In genomic region chr16:23642246-23642774, GRCh38 we compare ENCODE assay signal across 8 cellular contexts. TPM values are rescaled to one million over a fixed set of nuclear protein-coding genes. Genes with fewer than 3 reads are reported as not detected.
DNase-seq lines count a peak whose midpoint lies in the region; ATAC-seq and TF ChIP-seq lines count a peak whose summit lies in the region.

No MANE protein-coding gene starts in this region.

- intact Hi-C loops in sigmoid colon (cut with DNase I), result no loop called here

- no peak overlapping the region for H2AFZ ChIP-seq in SU-DHL-6 (ENCODE audit: low read depth, low read length, severe bottlenecking)

- H3K36me3 ChIP-seq in SU-DHL-6 (ENCODE audit: low read length), result peaks cover 11% of the 10 kb centered on the region; the same call in 1 of the 2 replicates
- H3K36me3 ChIP-seq in sigmoid colon, result peaks cover 0 to 56% (median 6%) of the 10 kb centered on the region in 4 donors

- DNase-seq in fibroblast of the aortic adventitia (ENCODE audit: low read depth), result peak; percentile 4
- no peak for DNase-seq in sigmoid colon
- DNase-seq in amygdala (lab: John Stamatoyannopoulos, UW), result no peak
- no peak for DNase-seq in HPDE6-E6E7 (ENCODE audit: extremely low spot score)

- no peaks in the 10 kb centered on the region for H3K27me3 ChIP-seq in SU-DHL-6 (ENCODE audit: low read length)
- H3K27me3 ChIP-seq in sigmoid colon, result no peaks in the 10 kb centered on the region

- no peak for TF ChIP-seq EP300 in sigmoid colon (IDR thresholded peaks at IDR 0.05)

- no peak for TF ChIP-seq POLR2A in sigmoid colon (IDR thresholded peaks at IDR 0.05)

- ATAC-seq in HG03175 (IDR thresholded peaks at IDR 0.05; ENCODE audit: unreplicated experiment) (no peak), GM18868 (IDR thresholded peaks at IDR 0.05; ENCODE audit: unreplicated experiment) (no peak)

- H3K9me2 ChIP-seq in SU-DHL-6 (replicated peaks; ENCODE audit: insufficient read depth, low read length), result no peaks in the 10 kb centered on the region

- H3K79me2 ChIP-seq in SU-DHL-6 (ENCODE audit: insufficient read depth, low read length), result peaks cover 77% of the 10 kb centered on the region

- H3K9me3 ChIP-seq in SU-DHL-6 (ENCODE audit: insufficient read depth, low read length), result no peaks in the 10 kb centered on the region
- no peaks in the 10 kb centered on the region for H3K9me3 ChIP-seq in sigmoid colon

- H3K4me3 ChIP-seq in GM12875 (ENCODE audit: low read depth, low read length) (peak overlapping the region; percentile 84), SU-DHL-6 (ENCODE audit: insufficient read depth, low read length, poor library complexity, severe bottlenecking) (peak overlapping the region; percentile 100), fibroblast of the aortic adventitia (ENCODE audit: low read depth, low read length) (peak overlapping the region; percentile 100), sigmoid colon (peak overlapping the region; percentile 70 to 87 (median 76))

- WGBS in sigmoid colon, 2 donors, result 70 to 78% methylated on average over 14 of the region's 14 CpGs

- H3F3A ChIP-seq in SU-DHL-6 (ENCODE audit: insufficient read depth), result peaks cover 9% of the 10 kb centered on the region; the same call in 1 of the 2 replicates

- TF ChIP-seq CTCF in GM12875 (IDR thresholded peaks at IDR 0.05; ENCODE audit: borderline replicate concordance, insufficient read depth, low read depth, low read length) (no peak), SU-DHL-6 (IDR thresholded peaks at IDR 0.05; ENCODE audit: insufficient read depth, low read length, poor library complexity, severe bottlenecking) (no peak), fibroblast of the aortic adventitia (IDR thresholded peaks at IDR 0.05; ENCODE audit: insufficient read depth, low read length) (no peak), sigmoid colon (IDR thresholded peaks at IDR 0.05) (no peak)

- H3K4me1 ChIP-seq in sigmoid colon, result peaks cover 0 to 28% (median 24%) of the 10 kb centered on the region in 4 donors

- peak overlapping the region; percentile 99 for H3K9ac ChIP-seq in SU-DHL-6 (ENCODE audit: low read length)

- H3K27ac ChIP-seq in SU-DHL-6 (ENCODE audit: low read depth, low read length) (peak overlapping the region; percentile 83), sigmoid colon (peak overlapping the region in 2 of 4 donors; percentile 78 to 80)

- H3K4me2 ChIP-seq in SU-DHL-6 (ENCODE audit: low read depth, low read length, poor library complexity, severe bottlenecking), result peak overlapping the region; percentile 88

- no peaks in the 10 kb centered on the region for H4K20me1 ChIP-seq in SU-DHL-6 (ENCODE audit: low read depth, low read length)

RNA-seq across cellular contexts. Expression of gene DCTN5, which starts 1.0 kb away (rescaled TPM):
- 22.5 and 54.8 TPM in 2 replicates for total RNA-seq in fibroblast of the aortic adventitia (ENCODE audit: low replicate concordance)
- total RNA-seq in sigmoid colon, result 10 to 100 TPM; 24.1 to 41.4 (median 34.1) TPM
- 10 to 100 TPM; 13.2 to 31.0 (median 28.4) TPM for polyA plus RNA-seq in sigmoid colon

RNA-seq across cellular contexts. Expression of gene PALB2, which starts 1.2 kb away (rescaled TPM):
- total RNA-seq in fibroblast of the aortic adventitia (ENCODE audit: low replicate concordance) (19.2 and 19.4 TPM in 2 replicates), sigmoid colon (10 to 100 TPM in 2 of 4 donors, 1 to 10 TPM in 2; 7.5 to 11.2 (median 9.4) TPM)
- polyA plus RNA-seq in sigmoid colon, result 1 to 10 TPM; 7.2 to 8.7 (median 7.4) TPM

RNA-seq across cellular contexts. Expression of gene PLK1, which starts 36.4 kb away (rescaled TPM):
- total RNA-seq in fibroblast of the aortic adventitia (ENCODE audit: low replicate concordance) (6.2 and 16.8 TPM in 2 replicates), sigmoid colon (1 to 10 TPM in 3 of 4 donors, under 1 TPM in 1; 0.82 to 5.2 (median 3.0) TPM)
- 10 to 100 TPM in 1 of 3 donors, 1 to 10 TPM in 2; 2.4 to 37.0 (median 9.0) TPM for polyA plus RNA-seq in sigmoid colon

RNA-seq across cellular contexts. Expression of gene NDUFAB1, which starts 46.2 kb away (rescaled TPM):
- total RNA-seq in fibroblast of the aortic adventitia (ENCODE audit: low replicate concordance) (71.5 and 125 TPM in 2 replicates), sigmoid colon (100 to 1,000 TPM; 101 to 179 (median 159) TPM)
- polyA plus RNA-seq in sigmoid colon, result 100 to 1,000 TPM; 283 to 398 (median 297) TPM
